In genomic region chr16:50666658-50667496, GRCh38 we compare ENCODE assay signal across 8 cellular contexts. TPM values are rescaled to one million over a fixed set of nuclear protein-coding genes. Genes with fewer than 3 reads are reported as not detected.
DNase-seq lines count a peak whose midpoint lies in the region; ATAC-seq and TF ChIP-seq lines count a peak whose summit lies in the region.

No MANE protein-coding gene starts in this region.

- H3K27ac Mint-ChIP-seq in MCF 10A (ENCODE audit: low read depth, unreplicated experiment) (peak overlapping the region; percentile 71), natural killer cell (peak overlapping the region; percentile 69 to 81), Caco-2 (ENCODE audit: unreplicated experiment) (no peak overlapping the region)
- peak overlapping the region; percentile 92 for H3K27ac Mint-ChIP-seq in activated CD4-positive, alpha-beta T cell treated with anti-CD3 and anti-CD28 coated beads, Interleukin-2, amount 10 ng/mL, durations not matched to agents 24 days and 14 days

- H3K9me3 Mint-ChIP-seq in MCF 10A (ENCODE audit: unreplicated experiment) (peaks cover 7% of the 10 kb centered on the region), natural killer cell (no peaks in the 10 kb centered on the region), Caco-2 (ENCODE audit: unreplicated experiment) (peaks cover 8% of the 10 kb centered on the region)
- peaks cover 11% of the 10 kb centered on the region for H3K9me3 Mint-ChIP-seq in activated CD4-positive, alpha-beta T cell treated with anti-CD3 and anti-CD28 coated beads, Interleukin-2, amount 10 ng/mL, durations not matched to agents 24 days and 14 days

- TF ChIP-seq CTCF in MCF 10A (IDR thresholded peaks at IDR 0.05; ENCODE audit: unreplicated experiment) (no peak), breast epithelium (IDR thresholded peaks at IDR 0.05) (no peak), natural killer cell (IDR thresholded peaks at IDR 0.05) (no peak), Caco-2 (IDR thresholded peaks at IDR 0.05; ENCODE audit: insufficient read depth in 1 of 2, low read depth in 1 of 2, low read length in 1 of 2, severe bottlenecking in 1 of 2, unreplicated experiment in 1 of 2) (no peak)

- CTCF ChIA-PET in MCF 10A (lab: Yijun Ruan, JAX) = interaction anchor here (0.6 to 14.5 kb wide), 33 partner anchors 8 to 1316 kb away, joined by 3 to 251 read pairs (median 6); partner anchors contain the start of genes BRD7, CNEP1R1, CYLD and SNX20
- CTCF ChIA-PET in Caco-2 (lab: Charles Lee) = interaction anchor here (0.6 to 8.1 kb wide), 5 partner anchors 75 to 422 kb away, joined by 3 to 188 read pairs (median 18); partner anchors contain the start of genes BRD7 and CYLD

- no peaks in the 10 kb centered on the region for H3K36me3 Mint-ChIP-seq in MCF 10A (ENCODE audit: insufficient read depth, unreplicated experiment)
- peaks cover 39% of the 10 kb centered on the region for H3K36me3 Mint-ChIP-seq in activated CD4-positive, alpha-beta T cell treated with anti-CD3 and anti-CD28 coated beads, Interleukin-2, amount 10 ng/mL, durations not matched to agents 24 days and 14 days (ENCODE audit: low read depth)
- H3K36me3 Mint-ChIP-seq in natural killer cell = peaks cover 7% of the 10 kb centered on the region
- H3K36me3 Mint-ChIP-seq in Caco-2 (ENCODE audit: insufficient read depth, unreplicated experiment) = no peaks in the 10 kb centered on the region

- H3K4me3 Mint-ChIP-seq in MCF 10A (ENCODE audit: unreplicated experiment) = no peak overlapping the region
- peak overlapping the region; percentile 81 for H3K4me3 Mint-ChIP-seq in activated CD4-positive, alpha-beta T cell treated with anti-CD3 and anti-CD28 coated beads, Interleukin-2, amount 10 ng/mL, durations not matched to agents 24 days and 14 days
- H3K4me3 Mint-ChIP-seq in natural killer cell = peak overlapping the region; percentile 86
- H3K4me3 Mint-ChIP-seq in Caco-2 (ENCODE audit: unreplicated experiment) = no peak overlapping the region

- intact Hi-C loops in MCF 10A (cut with micrococcal nuclease) (no loop called here), breast epithelium (cut with DNase I; ENCODE audit: low total_unique reads) (no loop called here), natural killer cell (cut with micrococcal nuclease) (loop anchor here (2.0 to 5.0 kb wide), 3 partner anchors 18 to 455 kb away; partner anchors contain the start of gene NKD1), Caco-2 (cut with micrococcal nuclease; ENCODE audit: unreplicated experiment) (loop anchor here (5.0 kb wide), 1 partner anchor 200 kb away; no protein-coding TSS in a partner anchor)
- intact Hi-C loops in activated CD4-positive, alpha-beta T cell treated with anti-CD3 and anti-CD28 coated beads, Interleukin-2, amount 10 ng/mL, durations not matched to agents 24 days and 14 days (cut with micrococcal nuclease) = loop anchor here (1.0 to 10.0 kb wide), 8 partner anchors 18 to 640 kb away; partner anchors contain the start of genes BRD7, CNEP1R1 and NKD1

- H3K4me1 ChIP-seq in breast epithelium (no peaks in the 10 kb centered on the region), Caco-2 (peaks cover 10% of the 10 kb centered on the region; the same call in 1 of the 2 replicates)

- H3K36me3 ChIP-seq in breast epithelium = no peaks in the 10 kb centered on the region
- no peaks in the 10 kb centered on the region for H3K36me3 ChIP-seq in Caco-2 (ENCODE audit: control insufficient read depth, insufficient read depth, low read length)

- POLR2A ChIA-PET in MCF 10A (lab: Yijun Ruan, JAX) (interaction anchor here (2.5 kb wide), 1 partner anchor 78 kb away, joined by 8 read pairs; no protein-coding TSS in a partner anchor), Caco-2 (lab: Charles Lee) (no interaction called here)

- H3K27me3 ChIP-seq in breast epithelium (no peaks in the 10 kb centered on the region), Caco-2 (replicated peaks; ENCODE audit: control insufficient read depth, insufficient read depth, low read length) (no peaks in the 10 kb centered on the region)

- peaks cover 3 to 4% of the 10 kb centered on the region in 2 donors for H3K9me3 ChIP-seq in breast epithelium
- peaks cover 13% of the 10 kb centered on the region for H3K9me3 ChIP-seq in Caco-2

- H3K4me1 Mint-ChIP-seq in MCF 10A (ENCODE audit: insufficient read depth, unreplicated experiment) (no peaks in the 10 kb centered on the region), natural killer cell (peaks cover 23 to 35% of the 10 kb centered on the region in 2 donors), Caco-2 (ENCODE audit: low read depth, unreplicated experiment) (peaks cover 21% of the 10 kb centered on the region)
- peaks cover 46% of the 10 kb centered on the region for H3K4me1 Mint-ChIP-seq in activated CD4-positive, alpha-beta T cell treated with anti-CD3 and anti-CD28 coated beads, Interleukin-2, amount 10 ng/mL, durations not matched to agents 24 days and 14 days

- no peak overlapping the region for H3K4me3 ChIP-seq in breast epithelium
- H3K4me3 ChIP-seq in Caco-2 (ENCODE audit: low read depth, low read length) = no peak overlapping the region

- ATAC-seq in HG03159 (IDR thresholded peaks at IDR 0.05; ENCODE audit: unreplicated experiment) = peak; percentile 90
- peak; percentile 73 to 85 (median 74) for ATAC-seq in natural killer cell

- H3K27me3 Mint-ChIP-seq in MCF 10A (ENCODE audit: insufficient read depth, unreplicated experiment) (no peaks in the 10 kb centered on the region), natural killer cell (ENCODE audit: low read depth in 2 of 2) (no peaks in the 10 kb centered on the region), Caco-2 (ENCODE audit: insufficient read depth, unreplicated experiment) (no peaks in the 10 kb centered on the region)
- H3K27me3 Mint-ChIP-seq in activated CD4-positive, alpha-beta T cell treated with anti-CD3 and anti-CD28 coated beads, Interleukin-2, amount 10 ng/mL, durations not matched to agents 24 days and 14 days = no peaks in the 10 kb centered on the region

- no TSS peak for BruUV-seq in MCF 10A (replicated peaks; lab: Mats Ljungman, UMichigan)
- no TSS peak for BruUV-seq in Caco-2 (replicated peaks; lab: Mats Ljungman, UMichigan)

- no peak overlapping the region for H3K27ac ChIP-seq in breast epithelium

- DNase-seq in MCF 10A (ENCODE audit: unreplicated experiment) = no peak
- no peak for DNase-seq in breast epithelium (ENCODE audit: low spot score in 2 of 2)
- peak; percentile 84 for DNase-seq in activated CD4-positive, alpha-beta T cell treated with anti-CD3 and anti-CD28 coated beads, Interleukin-2, amount 10 ng/mL, durations not matched to agents 24 days and 14 days
- DNase-seq in natural killer cell = no peak
- DNase-seq in NCI-H2081 treated with DMSO at 0.1 percent for 48 hours (lab: John Stamatoyannopoulos, UW) = no peak
- no peak for DNase-seq in Caco-2
- no peak for DNase-seq in NCI-H1436 treated with DMSO at 0.1 percent for 48 hours (lab: John Stamatoyannopoulos, UW)

- no peak for TF ChIP-seq POLR2A in breast epithelium (IDR thresholded peaks at IDR 0.05)

RNA-seq across cellular contexts. Expression of gene SNX20, which starts 14.2 kb away (rescaled TPM):
- total RNA-seq in MCF 10A (2022) = not detected in 2 replicates
- total RNA-seq in breast epithelium = 1 to 10 TPM; 1.3 to 2.9 (median 2.7) TPM
- 33.3 and 34.9 TPM in 2 replicates for total RNA-seq in activated CD4-positive, alpha-beta T cell treated with anti-CD3 and anti-CD28 coated beads, Interleukin-2, amount 10 ng/mL, durations not matched to agents 24 days and 14 days
- total RNA-seq in natural killer cell = 10 to 100 TPM; 33.0 to 53.9 (median 51.7) TPM
- not detected in 2 replicates for total RNA-seq in Caco-2 (2022)

RNA-seq across cellular contexts. Expression of gene NOD2, which starts 26.5 kb away (rescaled TPM):
- total RNA-seq in MCF 10A (2022) = 1.7 and 4.2 TPM in 2 replicates
- total RNA-seq in breast epithelium = 1 to 10 TPM; 2.6 to 4.9 (median 3.8) TPM
- 8.3 and 9.3 TPM in 2 replicates for total RNA-seq in activated CD4-positive, alpha-beta T cell treated with anti-CD3 and anti-CD28 coated beads, Interleukin-2, amount 10 ng/mL, durations not matched to agents 24 days and 14 days
- 1 to 10 TPM; 2.8 to 8.6 (median 2.9) TPM for total RNA-seq in natural killer cell
- total RNA-seq in Caco-2 (2022) = 0.23 and 0.51 TPM in 2 replicates

Comparison
In these comparisons a context has a peak if more than half of its experiments do, and no peak if none do; other contexts are left out.
1. H3K4me3 Mint-ChIP-seq: peak in activated CD4-positive, alpha-beta T cell treated with anti-CD3 and anti-CD28 coated beads, Interleukin-2, amount 10 ng/mL, durations not matched to agents 24 days and 14 days (single experiment) and natural killer cell (single experiment); none in MCF 10A (single experiment) and Caco-2 (single experiment).
2. intact Hi-C loops: an anchor here in activated CD4-positive, alpha-beta T cell treated with anti-CD3 and anti-CD28 coated beads, Interleukin-2, amount 10 ng/mL, durations not matched to agents 24 days and 14 days (1.0 to 10.0 kb wide), natural killer cell (2.0 to 5.0 kb wide) and Caco-2 (5.0 kb wide); none called in MCF 10A and breast epithelium.